In the genomic region with DNA sequence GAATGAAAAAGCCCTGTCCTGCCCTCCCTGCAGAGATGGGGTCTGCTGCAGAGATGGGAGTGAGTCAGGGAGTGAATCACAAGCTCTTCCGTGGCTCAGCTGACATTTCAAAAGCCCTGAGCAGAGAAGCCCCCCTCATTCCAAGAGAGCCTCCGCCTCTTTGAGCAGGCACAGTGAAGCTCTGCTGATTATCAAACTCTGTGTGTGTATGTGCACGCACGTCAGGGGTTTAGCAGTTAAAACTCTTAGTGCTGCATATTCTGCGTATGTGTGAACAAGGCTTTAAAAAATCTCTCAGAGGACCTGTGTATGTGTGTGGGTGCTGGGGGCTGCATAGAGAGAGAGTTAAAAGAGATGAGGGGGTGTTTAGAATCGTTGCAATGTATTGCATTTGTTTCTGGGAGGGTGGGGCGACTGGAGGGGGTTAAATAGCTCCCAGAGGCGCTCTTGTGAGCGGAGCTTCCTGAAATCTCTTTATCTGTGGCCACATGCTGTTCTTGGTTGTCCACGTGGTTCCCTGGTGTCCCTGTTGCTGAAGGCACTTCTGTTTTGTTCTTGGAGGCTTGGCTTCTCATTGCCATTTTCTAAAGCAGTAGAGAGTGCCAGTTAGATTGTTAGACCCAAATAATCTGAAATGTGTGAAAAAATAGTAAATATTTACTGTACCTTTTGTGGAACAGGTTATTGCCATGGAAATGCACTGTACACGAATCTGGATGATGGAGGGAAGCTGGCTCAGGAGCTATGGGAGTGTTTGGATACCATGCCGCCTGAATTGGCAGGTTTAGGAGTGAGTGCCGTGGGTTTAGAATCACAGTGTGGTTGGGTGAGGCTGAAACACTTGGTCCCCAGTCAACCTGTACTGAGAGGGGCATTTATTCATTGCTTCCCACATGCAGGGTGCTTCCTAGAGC, we compare ENCODE assay signal across 8 cellular contexts.
A peak's percentile ranks its signal among the peaks of the same experiment; 100 is the strongest.
DNase-seq lines count a peak whose midpoint lies in the region; ATAC-seq and TF ChIP-seq lines count a peak whose summit lies in the region.

No MANE protein-coding gene starts in this region.

- WGBS in esophagus muscularis mucosa = 9% methylated on average over 13 of the region's 13 CpGs

- TF ChIP-seq CTCF in esophagus muscularis mucosa (IDR thresholded peaks at IDR 0.05) = no peak
- no peak for TF ChIP-seq CTCF in GM13976 (IDR thresholded peaks at IDR 0.05; ENCODE audit: borderline replicate concordance, control extremely low read depth, extremely low read depth, insufficient read depth, missing control alignments)

- in situ Hi-C loops in GM13976 (cut with MboI; ENCODE audit: low sequenced_read_pairs, unreplicated experiment) = no loop called here

- H3K4me3 ChIP-seq in SJSA1 = no peak overlapping the region
- H3K4me3 ChIP-seq in neuron (ENCODE audit: low read length) = no peak overlapping the region
- H3K4me3 ChIP-seq in esophagus muscularis mucosa = no peak overlapping the region

- peaks cover 6% of the 10 kb centered on the region; the same call in 1 of the 2 replicates for H3K4me1 ChIP-seq in SJSA1 (replicated peaks)
- H3K4me1 ChIP-seq in neuron (ENCODE audit: insufficient read depth, low read length) = peaks cover 9% of the 10 kb centered on the region
- peaks cover 0 to 14% (median 6%) of the 10 kb centered on the region in 4 donors for H3K4me1 ChIP-seq in esophagus muscularis mucosa

- H3K27ac ChIP-seq in SJSA1 (no peak overlapping the region), esophagus muscularis mucosa (replicated peaks in 1 of 4) (no peak overlapping the region)

- TF ChIP-seq POLR2A in esophagus muscularis mucosa (IDR thresholded peaks at IDR 0.05; ENCODE audit: low read depth) = no peak

- intact Hi-C loops in esophagus muscularis mucosa (cut with DNase I) = loop anchor here (10.0 kb wide), 1 partner anchor 52 kb away; no protein-coding TSS in a partner anchor

- no peak for TF ChIP-seq EP300 in esophagus muscularis mucosa (IDR thresholded peaks at IDR 0.05)

- H2AFZ ChIP-seq in neuron (ENCODE audit: low read depth, low read length) = peak overlapping the region; percentile 8

- ATAC-seq in HG03378 (IDR thresholded peaks at IDR 0.05; ENCODE audit: unreplicated experiment) (no peak), GM21360 (IDR thresholded peaks at IDR 0.05; ENCODE audit: unreplicated experiment) (no peak)

- H3K27me3 ChIP-seq in SJSA1 (replicated peaks) (no peaks in the 10 kb centered on the region), neuron (ENCODE audit: insufficient read depth, low read length) (no peaks in the 10 kb centered on the region), esophagus muscularis mucosa (no peaks in the 10 kb centered on the region)

- DNase-seq in GF-D8 (lab: John Stamatoyannopoulos, UW) (peak; percentile 80), SJSA1 (ENCODE audit: low read depth in 1 of 2, low spot score in 2 of 2) (peak; percentile 26 to 61), cerebellum (ENCODE audit: low spot score) (peak; percentile 41), esophagus muscularis mucosa (ENCODE audit: extremely low spot score) (no peak), GM13976 (ENCODE audit: low spot score) (no peak)

- no peaks in the 10 kb centered on the region for H3K9me3 ChIP-seq in SJSA1 (replicated peaks)
- H3K9me3 ChIP-seq in neuron (ENCODE audit: low read length) = no peaks in the 10 kb centered on the region
- no peaks in the 10 kb centered on the region for H3K9me3 ChIP-seq in esophagus muscularis mucosa

- no peaks in the 10 kb centered on the region for H3K36me3 ChIP-seq in SJSA1
- no peaks in the 10 kb centered on the region for H3K36me3 ChIP-seq in neuron (ENCODE audit: insufficient read depth, low read length)
- H3K36me3 ChIP-seq in esophagus muscularis mucosa = no peaks in the 10 kb centered on the region

Comparison
In these comparisons a context has a peak if more than half of its experiments do, and no peak if none do; other contexts are left out.
1. DNase-seq: peak in GF-D8 (single experiment), SJSA1 (2 of 2) and cerebellum (single experiment); none in esophagus muscularis mucosa (single experiment) and GM13976 (single experiment).